Comparison of ENCODE assay signal across 1 cellular context in genomic region chr14:24188251-24189058, GRCh38.
TF ChIP-seq lines count a peak whose summit lies in the region.

A gene with protein sequence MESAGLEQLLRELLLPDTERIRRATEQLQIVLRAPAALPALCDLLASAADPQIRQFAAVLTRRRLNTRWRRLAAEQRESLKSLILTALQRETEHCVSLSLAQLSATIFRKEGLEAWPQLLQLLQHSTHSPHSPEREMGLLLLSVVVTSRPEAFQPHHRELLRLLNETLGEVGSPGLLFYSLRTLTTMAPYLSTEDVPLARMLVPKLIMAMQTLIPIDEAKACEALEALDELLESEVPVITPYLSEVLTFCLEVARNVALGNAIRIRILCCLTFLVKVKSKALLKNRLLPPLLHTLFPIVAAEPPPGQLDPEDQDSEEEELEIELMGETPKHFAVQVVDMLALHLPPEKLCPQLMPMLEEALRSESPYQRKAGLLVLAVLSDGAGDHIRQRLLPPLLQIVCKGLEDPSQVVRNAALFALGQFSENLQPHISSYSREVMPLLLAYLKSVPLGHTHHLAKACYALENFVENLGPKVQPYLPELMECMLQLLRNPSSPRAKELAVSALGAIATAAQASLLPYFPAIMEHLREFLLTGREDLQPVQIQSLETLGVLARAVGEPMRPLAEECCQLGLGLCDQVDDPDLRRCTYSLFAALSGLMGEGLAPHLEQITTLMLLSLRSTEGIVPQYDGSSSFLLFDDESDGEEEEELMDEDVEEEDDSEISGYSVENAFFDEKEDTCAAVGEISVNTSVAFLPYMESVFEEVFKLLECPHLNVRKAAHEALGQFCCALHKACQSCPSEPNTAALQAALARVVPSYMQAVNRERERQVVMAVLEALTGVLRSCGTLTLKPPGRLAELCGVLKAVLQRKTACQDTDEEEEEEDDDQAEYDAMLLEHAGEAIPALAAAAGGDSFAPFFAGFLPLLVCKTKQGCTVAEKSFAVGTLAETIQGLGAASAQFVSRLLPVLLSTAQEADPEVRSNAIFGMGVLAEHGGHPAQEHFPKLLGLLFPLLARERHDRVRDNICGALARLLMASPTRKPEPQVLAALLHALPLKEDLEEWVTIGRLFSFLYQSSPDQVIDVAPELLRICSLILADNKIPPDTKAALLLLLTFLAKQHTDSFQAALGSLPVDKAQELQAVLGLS (minus strand): TSS chr14:24188816. CDS start chr14:24188787, 29 bp downstream.

TF ChIP-seq in HepG2, 621 proteins besides CTCF, POLR2A, EP300 and RAD21 (continued from another document and continues in another):
- TF ChIP-seq, protein P1, sequence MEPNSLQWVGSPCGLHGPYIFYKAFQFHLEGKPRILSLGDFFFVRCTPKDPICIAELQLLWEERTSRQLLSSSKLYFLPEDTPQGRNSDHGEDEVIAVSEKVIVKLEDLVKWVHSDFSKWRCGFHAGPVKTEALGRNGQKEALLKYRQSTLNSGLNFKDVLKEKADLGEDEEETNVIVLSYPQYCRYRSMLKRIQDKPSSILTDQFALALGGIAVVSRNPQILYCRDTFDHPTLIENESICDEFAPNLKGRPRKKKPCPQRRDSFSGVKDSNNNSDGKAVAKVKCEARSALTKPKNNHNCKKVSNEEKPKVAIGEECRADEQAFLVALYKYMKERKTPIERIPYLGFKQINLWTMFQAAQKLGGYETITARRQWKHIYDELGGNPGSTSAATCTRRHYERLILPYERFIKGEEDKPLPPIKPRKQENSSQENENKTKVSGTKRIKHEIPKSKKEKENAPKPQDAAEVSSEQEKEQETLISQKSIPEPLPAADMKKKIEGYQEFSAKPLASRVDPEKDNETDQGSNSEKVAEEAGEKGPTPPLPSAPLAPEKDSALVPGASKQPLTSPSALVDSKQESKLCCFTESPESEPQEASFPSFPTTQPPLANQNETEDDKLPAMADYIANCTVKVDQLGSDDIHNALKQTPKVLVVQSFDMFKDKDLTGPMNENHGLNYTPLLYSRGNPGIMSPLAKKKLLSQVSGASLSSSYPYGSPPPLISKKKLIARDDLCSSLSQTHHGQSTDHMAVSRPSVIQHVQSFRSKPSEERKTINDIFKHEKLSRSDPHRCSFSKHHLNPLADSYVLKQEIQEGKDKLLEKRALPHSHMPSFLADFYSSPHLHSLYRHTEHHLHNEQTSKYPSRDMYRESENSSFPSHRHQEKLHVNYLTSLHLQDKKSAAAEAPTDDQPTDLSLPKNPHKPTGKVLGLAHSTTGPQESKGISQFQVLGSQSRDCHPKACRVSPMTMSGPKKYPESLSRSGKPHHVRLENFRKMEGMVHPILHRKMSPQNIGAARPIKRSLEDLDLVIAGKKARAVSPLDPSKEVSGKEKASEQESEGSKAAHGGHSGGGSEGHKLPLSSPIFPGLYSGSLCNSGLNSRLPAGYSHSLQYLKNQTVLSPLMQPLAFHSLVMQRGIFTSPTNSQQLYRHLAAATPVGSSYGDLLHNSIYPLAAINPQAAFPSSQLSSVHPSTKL (CRISPR knock-in tag; IDR thresholded peaks at IDR 0.05), result peak; percentile 93
- TF ChIP-seq SRY (CRISPR knock-in tag; IDR thresholded peaks at IDR 0.05) (no peak), ISX (CRISPR knock-in tag; conservative IDR thresholded peaks at IDR 0.05) (peak; percentile 45), MIXL1 (CRISPR knock-in tag; IDR thresholded peaks at IDR 0.05) (peak; percentile 99), ZMYM4 (CRISPR knock-in tag; IDR thresholded peaks at IDR 0.05) (peak; percentile 98), KMT2A (CRISPR knock-in tag; IDR thresholded peaks at IDR 0.05) (peak; percentile 99), ZFYVE20 (CRISPR knock-in tag; IDR thresholded peaks at IDR 0.05; ENCODE audit: borderline replicate concordance, low read depth) (peak; percentile 96), RAD51 (IDR thresholded peaks at IDR 0.05; ENCODE audit: borderline replicate concordance) (no peak; the same call in 1 of the 2 replicates), HOMEZ (CRISPR knock-in tag; IDR thresholded peaks at IDR 0.05; ENCODE audit: low read depth) (peak; percentile 97), ZNF207 (IDR thresholded peaks at IDR 0.05; ENCODE audit: borderline replicate concordance) (peak; percentile 27; the same call in 1 of the 2 replicates), ZNF431 (CRISPR knock-in tag; IDR thresholded peaks at IDR 0.05; ENCODE audit: borderline replicate concordance, low read depth) (no peak), ZNF605 (CRISPR knock-in tag; IDR thresholded peaks at IDR 0.05) (peak; percentile 99), CERS6 (CRISPR knock-in tag; IDR thresholded peaks at IDR 0.05) (no peak; the same call in none of the 2 replicates), ZNF776 (CRISPR knock-in tag; IDR thresholded peaks at IDR 0.05) (peak; percentile 99), CHD4 (IDR thresholded peaks at IDR 0.05; ENCODE audit: borderline replicate concordance, low read length) (peak; percentile 74; the same call in 1 of the 2 replicates), NFYB (CRISPR knock-in tag; IDR thresholded peaks at IDR 0.05) (peak; percentile 60), NPAS2 (CRISPR knock-in tag; IDR thresholded peaks at IDR 0.05; ENCODE audit: borderline replicate concordance) (no peak), GTF2F1 (IDR thresholded peaks at IDR 0.05; ENCODE audit: low read length) (peak; percentile 86), TEAD3 (CRISPR knock-in tag; optimal IDR thresholded peaks at IDR 0.05; ENCODE audit: borderline replicate concordance) (peak; percentile 72), ZNF83 (CRISPR knock-in tag; IDR thresholded peaks at IDR 0.05; ENCODE audit: borderline replicate concordance) (peak; percentile 75), SMARCE1 (IDR thresholded peaks at IDR 0.05; ENCODE audit: borderline replicate concordance) (no peak), CCAR2 (optimal IDR thresholded peaks at IDR 0.05; ENCODE audit: low read depth, low read length) (peak; percentile 100), ZFP91 (CRISPR knock-in tag; IDR thresholded peaks at IDR 0.05; ENCODE audit: borderline replicate concordance) (no peak), ZSCAN12 (CRISPR knock-in tag; IDR thresholded peaks at IDR 0.05) (peak; percentile 76; the same call in 1 of the 2 replicates), CHD2 (IDR thresholded peaks at IDR 0.05; ENCODE audit: low read depth, low read length) (peak; percentile 76), ZNF569 (CRISPR knock-in tag; IDR thresholded peaks at IDR 0.05; ENCODE audit: borderline replicate concordance) (peak; percentile 99; the same call in 1 of the 2 replicates), CREB3 (CRISPR knock-in tag; IDR thresholded peaks at IDR 0.05) (peak; percentile 97), ZNF382 (CRISPR knock-in tag; IDR thresholded peaks at IDR 0.05; ENCODE audit: borderline replicate concordance) (no peak), KDM5A (IDR thresholded peaks at IDR 0.05; ENCODE audit: borderline replicate concordance, low read length) (peak; percentile 99), CBX1 (IDR thresholded peaks at IDR 0.05; ENCODE audit: low read depth) (peak; percentile 98), HES4 (CRISPR knock-in tag; IDR thresholded peaks at IDR 0.05; ENCODE audit: borderline replicate concordance) (peak; percentile 62), ZNF44 (CRISPR knock-in tag; IDR thresholded peaks at IDR 0.05) (peak; percentile 98), ZNF768 (CRISPR knock-in tag; IDR thresholded peaks at IDR 0.05) (peak; percentile 88), PAWR (CRISPR knock-in tag; IDR thresholded peaks at IDR 0.05; ENCODE audit: borderline replicate concordance) (no peak), PHF5A (CRISPR knock-in tag; IDR thresholded peaks at IDR 0.05; ENCODE audit: low read depth, unreplicated experiment) (peak; percentile 100), ZNF530 (CRISPR knock-in tag; IDR thresholded peaks at IDR 0.05; ENCODE audit: low read depth) (no peak), ZNF124 (CRISPR knock-in tag; IDR thresholded peaks at IDR 0.05) (no peak; the same call in none of the 2 replicates), ZFAT (CRISPR knock-in tag; conservative IDR thresholded peaks at IDR 0.05) (no peak), ZFX (CRISPR knock-in tag; IDR thresholded peaks at IDR 0.05; ENCODE audit: low read depth) (peak; percentile 97)
- TF ChIP-seq, protein P2, sequence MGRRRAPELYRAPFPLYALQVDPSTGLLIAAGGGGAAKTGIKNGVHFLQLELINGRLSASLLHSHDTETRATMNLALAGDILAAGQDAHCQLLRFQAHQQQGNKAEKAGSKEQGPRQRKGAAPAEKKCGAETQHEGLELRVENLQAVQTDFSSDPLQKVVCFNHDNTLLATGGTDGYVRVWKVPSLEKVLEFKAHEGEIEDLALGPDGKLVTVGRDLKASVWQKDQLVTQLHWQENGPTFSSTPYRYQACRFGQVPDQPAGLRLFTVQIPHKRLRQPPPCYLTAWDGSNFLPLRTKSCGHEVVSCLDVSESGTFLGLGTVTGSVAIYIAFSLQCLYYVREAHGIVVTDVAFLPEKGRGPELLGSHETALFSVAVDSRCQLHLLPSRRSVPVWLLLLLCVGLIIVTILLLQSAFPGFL (CRISPR knock-in tag; IDR thresholded peaks at IDR 0.05), result no peak; the same call in 1 of the 2 replicates
- TF ChIP-seq, protein P3, sequence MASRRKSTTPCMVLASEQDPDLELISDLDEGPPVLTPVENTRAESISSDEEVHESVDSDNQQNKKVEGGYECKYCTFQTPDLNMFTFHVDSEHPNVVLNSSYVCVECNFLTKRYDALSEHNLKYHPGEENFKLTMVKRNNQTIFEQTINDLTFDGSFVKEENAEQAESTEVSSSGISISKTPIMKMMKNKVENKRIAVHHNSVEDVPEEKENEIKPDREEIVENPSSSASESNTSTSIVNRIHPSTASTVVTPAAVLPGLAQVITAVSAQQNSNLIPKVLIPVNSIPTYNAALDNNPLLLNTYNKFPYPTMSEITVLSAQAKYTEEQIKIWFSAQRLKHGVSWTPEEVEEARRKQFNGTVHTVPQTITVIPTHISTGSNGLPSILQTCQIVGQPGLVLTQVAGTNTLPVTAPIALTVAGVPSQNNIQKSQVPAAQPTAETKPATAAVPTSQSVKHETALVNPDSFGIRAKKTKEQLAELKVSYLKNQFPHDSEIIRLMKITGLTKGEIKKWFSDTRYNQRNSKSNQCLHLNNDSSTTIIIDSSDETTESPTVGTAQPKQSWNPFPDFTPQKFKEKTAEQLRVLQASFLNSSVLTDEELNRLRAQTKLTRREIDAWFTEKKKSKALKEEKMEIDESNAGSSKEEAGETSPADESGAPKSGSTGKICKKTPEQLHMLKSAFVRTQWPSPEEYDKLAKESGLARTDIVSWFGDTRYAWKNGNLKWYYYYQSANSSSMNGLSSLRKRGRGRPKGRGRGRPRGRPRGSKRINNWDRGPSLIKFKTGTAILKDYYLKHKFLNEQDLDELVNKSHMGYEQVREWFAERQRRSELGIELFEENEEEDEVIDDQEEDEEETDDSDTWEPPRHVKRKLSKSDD (CRISPR knock-in tag; IDR thresholded peaks at IDR 0.05; ENCODE audit: low read depth), result peak; percentile 97
- TF ChIP-seq, protein P4, sequence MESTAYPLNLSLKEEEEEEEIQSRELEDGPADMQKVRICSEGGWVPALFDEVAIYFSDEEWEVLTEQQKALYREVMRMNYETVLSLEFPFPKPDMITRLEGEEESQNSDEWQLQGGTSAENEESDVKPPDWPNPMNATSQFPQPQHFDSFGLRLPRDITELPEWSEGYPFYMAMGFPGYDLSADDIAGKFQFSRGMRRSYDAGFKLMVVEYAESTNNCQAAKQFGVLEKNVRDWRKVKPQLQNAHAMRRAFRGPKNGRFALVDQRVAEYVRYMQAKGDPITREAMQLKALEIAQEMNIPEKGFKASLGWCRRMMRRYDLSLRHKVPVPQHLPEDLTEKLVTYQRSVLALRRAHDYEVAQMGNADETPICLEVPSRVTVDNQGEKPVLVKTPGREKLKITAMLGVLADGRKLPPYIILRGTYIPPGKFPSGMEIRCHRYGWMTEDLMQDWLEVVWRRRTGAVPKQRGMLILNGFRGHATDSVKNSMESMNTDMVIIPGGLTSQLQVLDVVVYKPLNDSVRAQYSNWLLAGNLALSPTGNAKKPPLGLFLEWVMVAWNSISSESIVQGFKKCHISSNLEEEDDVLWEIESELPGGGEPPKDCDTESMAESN (CRISPR knock-in tag; conservative IDR thresholded peaks at IDR 0.05), result peak; percentile 98
- TF ChIP-seq, protein P5, sequence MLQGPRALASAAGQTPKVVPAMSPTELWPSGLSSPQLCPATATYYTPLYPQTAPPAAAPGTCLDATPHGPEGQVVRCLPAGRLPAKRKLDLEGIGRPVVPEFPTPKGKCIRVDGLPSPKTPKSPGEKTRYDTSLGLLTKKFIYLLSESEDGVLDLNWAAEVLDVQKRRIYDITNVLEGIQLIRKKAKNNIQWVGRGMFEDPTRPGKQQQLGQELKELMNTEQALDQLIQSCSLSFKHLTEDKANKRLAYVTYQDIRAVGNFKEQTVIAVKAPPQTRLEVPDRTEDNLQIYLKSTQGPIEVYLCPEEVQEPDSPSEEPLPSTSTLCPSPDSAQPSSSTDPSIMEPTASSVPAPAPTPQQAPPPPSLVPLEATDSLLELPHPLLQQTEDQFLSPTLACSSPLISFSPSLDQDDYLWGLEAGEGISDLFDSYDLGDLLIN (CRISPR knock-in tag; IDR thresholded peaks at IDR 0.05; ENCODE audit: borderline replicate concordance), result peak; percentile 97
